In genomic region chr20:45935416-45936046, GRCh38 we compare ENCODE assay signal across 7 cellular contexts. TPM values are rescaled to one million over a fixed set of nuclear protein-coding genes. Genes with fewer than 3 reads are reported as not detected.
DNase-seq lines count a peak whose midpoint lies in the region; ATAC-seq, FAIRE-seq and TF ChIP-seq lines count a peak whose summit lies in the region.

No MANE protein-coding gene starts in this region.

- no peak for TF ChIP-seq RAD21 in K562 (CRISPR knock-in tag; conservative IDR thresholded peaks at IDR 0.05 in 1 of 2, IDR thresholded peaks at IDR 0.05 in 1 of 2)

- TF ChIP-seq CTCF in K562 (IDR thresholded peaks at IDR 0.05 in 2 of 3, conservative IDR thresholded peaks at IDR 0.05 in 1 of 3; ENCODE audit: insufficient read depth in 2 of 3, low read depth in 1 of 3, low read length in 3 of 3) (no peak), suprapubic skin (IDR thresholded peaks at IDR 0.05) (no peak)

- H3K9ac ChIP-seq in K562 (ENCODE audit: insufficient read depth in 1 of 2, low read depth in 2 of 2, low read length in 2 of 2): peak overlapping the region; percentile 36 to 72; a peak in 3 of 4 replicates

- POLR2A ChIA-PET in K562 (lab: Yijun Ruan, JAX): interaction anchor here (0.5 to 4.9 kb wide), 15 partner anchors 9 to 573 kb away, joined by 3 to 91 read pairs (median 7); partner anchors contain the start of genes DNTTIP1, SYS1, WFDC3 and ZNF335

- in situ Hi-C loops in K562 (cut with MboI): no loop called here

- no peak for FAIRE-seq in K562 (lab: Jason Lieb, UNC)

- CTCF ChIA-PET in K562 (lab: Yijun Ruan, JAX; ENCODE audit: low intra/inter-chr PET ratio): no interaction called here

- no peak for DNase-seq in K562 (ENCODE audit: extremely low read depth in 1 of 4, low spot score in 3 of 4)
- DNase-seq in left lobe of liver (ENCODE audit: low spot score): no peak
- DNase-seq in suprapubic skin (ENCODE audit: low spot score in 2 of 2): no peak
- no peak for DNase-seq in GDM1 (lab: John Stamatoyannopoulos, UW)
- DNase-seq in NCI-H1105 (lab: John Stamatoyannopoulos, UW): no peak

- BruUV-seq in K562 (replicated peaks; lab: Mats Ljungman, UMichigan): TSS peak; percentile 69

- H3K4me3 ChIP-seq in K562 (peak overlapping the region; percentile 99), suprapubic skin (peak overlapping the region; percentile 86)

- H3K27me3 ChIP-seq in K562 (ENCODE audit: control insufficient read depth in 2 of 2, insufficient read depth in 2 of 2, low read length in 2 of 2): no peaks in the 10 kb centered on the region
- no peaks in the 10 kb centered on the region for H3K27me3 ChIP-seq in suprapubic skin

- TF ChIP-seq EP300 in K562 (IDR thresholded peaks at IDR 0.05; ENCODE audit: low read length) (peak; percentile 95), suprapubic skin (IDR thresholded peaks at IDR 0.05) (no peak)

- ATAC-seq in GM19351 (IDR thresholded peaks at IDR 0.05; ENCODE audit: unreplicated experiment) (peak; percentile 11), HG03469 (IDR thresholded peaks at IDR 0.05; ENCODE audit: unreplicated experiment) (peak; percentile 0), K562 (no peak), left lobe of liver (peak; percentile 17)

- peak overlapping the region; percentile 60 for H3K4me2 ChIP-seq in K562 (ENCODE audit: insufficient read depth, low read length)

- H2AFZ ChIP-seq in K562 (ENCODE audit: low read depth, low read length): peak overlapping the region; percentile 24; the same call in 1 of the 2 replicates

- TF ChIP-seq POLR2A in K562 (conservative IDR thresholded peaks at IDR 0.05): no peak
- no peak for TF ChIP-seq POLR2A in suprapubic skin (IDR thresholded peaks at IDR 0.05)

- intact Hi-C loops in K562 (cut with micrococcal nuclease): loop anchor here (2.0 to 10.0 kb wide), 2 partner anchors 79 to 141 kb away; partner anchors contain the start of genes ACOT8, DNTTIP1, WFDC3 and ZSWIM3

- 5% methylated on average over 21 of the region's 21 CpGs for WGBS in K562 (ENCODE audit: insufficient coverage, low coverage, missing lambda C conversion rate)
- 9% methylated on average over 21 of the region's 21 CpGs for WGBS in suprapubic skin

- H3K36me3 ChIP-seq in K562 (ENCODE audit: control insufficient read depth, insufficient read depth, low read length) (peaks cover 35% of the 10 kb centered on the region), suprapubic skin (peaks cover 36% of the 10 kb centered on the region)

- H3K9me1 ChIP-seq in K562 (ENCODE audit: control insufficient read depth, insufficient read depth, low read length): no peaks in the 10 kb centered on the region

- H3K4me1 ChIP-seq in K562 (replicated peaks in 1 of 2; ENCODE audit: control insufficient read depth in 2 of 2, insufficient read depth in 2 of 2, low read length in 2 of 2) (peaks cover 12 to 28% of the 10 kb centered on the region in 2 experiments; a peak in 4 of 5 replicates), suprapubic skin (peaks cover 38% of the 10 kb centered on the region)

- peaks cover 21% of the 10 kb centered on the region for H3K79me2 ChIP-seq in K562 (ENCODE audit: control insufficient read depth, insufficient read depth, low read length)

- peaks cover 27% of the 10 kb centered on the region for H4K20me1 ChIP-seq in K562 (replicated peaks; ENCODE audit: control insufficient read depth, insufficient read depth, low read length)

- H3K9me3 ChIP-seq in K562 (replicated peaks; ENCODE audit: control insufficient read depth, insufficient read depth, low read depth, low read length) (no peaks in the 10 kb centered on the region), suprapubic skin (no peaks in the 10 kb centered on the region)

- H3K27ac ChIP-seq in K562 (ENCODE audit: extremely low read depth, low read depth, low read length): peak overlapping the region; percentile 100
- peak overlapping the region; percentile 100 for H3K27ac ChIP-seq in suprapubic skin

RNA-seq across cellular contexts. Expression of gene PCIF1, which starts 1.0 kb away (rescaled TPM):
- total RNA-seq in K562 (2011; cell fraction: chromatin; rRNA removed; ENCODE audit: low replicate concordance): 23.1 and 62.7 TPM in 2 replicates
- total RNA-seq in K562 (2011; cell fraction: nucleolus; rRNA removed): 46.3 and 47.2 TPM in 2 replicates
- total RNA-seq in K562 (2011; cell fraction: nucleoplasm; rRNA removed): 25.7 and 30.1 TPM in 2 replicates
- total RNA-seq in K562 (2014; rRNA removed): 9.8 and 12.3 TPM in 2 replicates
- 7.7 and 9.6 TPM in 2 replicates for total RNA-seq in K562 (2014; rRNA removed; fragmentation: Illumina TruSeq; extraction: Trizol)
- total RNA-seq in K562 (2015; rRNA removed; fragmentation: Illumina TruSeq; extraction: Trizol): 9.7 and 11.3 TPM in 2 replicates
- 29.4 and 30.0 TPM in 2 replicates for total RNA-seq in K562 (2021)
- polyA plus RNA-seq in K562 (2011; rRNA removed): 11.1 and 15.3 TPM in 2 replicates
- polyA plus RNA-seq in K562 (2011; cell fraction: cytosol; rRNA removed): 20.6 and 30.6 TPM in 2 replicates
- polyA plus RNA-seq in K562 (2011; cell fraction: nucleus; rRNA removed): 50.4 and 55.2 TPM in 2 replicates
- 25.3 and 34.4 TPM in 2 replicates for polyA plus RNA-seq in K562 (2012)
- polyA plus RNA-seq in K562 (2014; fragmentation: Illumina TruSeq; extraction: Trizol): 27.8 and 33.7 TPM in 2 replicates
- 10 to 100 TPM in 1 of 2 experiments, 1 to 10 TPM in 1; 5.8 to 12.9 TPM for polyA plus RNA-seq in K562 (2014; fragmentation: Nextera tagmentation; extraction: Ambion mirVana)
- polyA plus RNA-seq in K562 (2014; rRNA removed): 18.9 and 20.0 TPM in 2 replicates
- polyA minus RNA-seq in K562 (2011; rRNA and poly(A)+ RNA removed): 10.7 and 11.1 TPM in 2 replicates
- 15.3 and 20.8 TPM in 2 replicates for polyA minus RNA-seq in K562 (2011; cell fraction: cytosol; rRNA and poly(A)+ RNA removed)
- 29.6 and 39.9 TPM in 2 replicates for polyA minus RNA-seq in K562 (2011; cell fraction: nucleus; rRNA and poly(A)+ RNA removed)
- total RNA-seq in left lobe of liver: 11.2 TPM
- total RNA-seq in suprapubic skin: 10 to 100 TPM; 37.2 to 70.3 (median 42.4) TPM

RNA-seq across cellular contexts. Expression of gene PLTP, which starts 23.6 kb away (rescaled TPM):
- 8.2 and 29.4 TPM in 2 replicates for total RNA-seq in K562 (2011; cell fraction: chromatin; rRNA removed; ENCODE audit: low replicate concordance)
- 32.4 and 37.9 TPM in 2 replicates for total RNA-seq in K562 (2011; cell fraction: nucleolus; rRNA removed)
- total RNA-seq in K562 (2011; cell fraction: nucleoplasm; rRNA removed): 20.8 and 24.0 TPM in 2 replicates
- total RNA-seq in K562 (2014; rRNA removed): 18.6 and 28.2 TPM in 2 replicates
- 5.5 and 9.1 TPM in 2 replicates for total RNA-seq in K562 (2014; rRNA removed; fragmentation: Illumina TruSeq; extraction: Trizol)
- total RNA-seq in K562 (2015; rRNA removed; fragmentation: Illumina TruSeq; extraction: Trizol): 16.8 and 17.6 TPM in 2 replicates
- total RNA-seq in K562 (2021): 28.7 and 29.3 TPM in 2 replicates
- polyA plus RNA-seq in K562 (2011; rRNA removed): 12.2 and 24.1 TPM in 2 replicates
- 41.5 and 45.1 TPM in 2 replicates for polyA plus RNA-seq in K562 (2011; cell fraction: cytosol; rRNA removed)
- 26.5 and 28.2 TPM in 2 replicates for polyA plus RNA-seq in K562 (2011; cell fraction: nucleus; rRNA removed)
- polyA plus RNA-seq in K562 (2012): 30.0 and 78.8 TPM in 2 replicates
- polyA plus RNA-seq in K562 (2014; fragmentation: Illumina TruSeq; extraction: Trizol): 25.8 and 26.5 TPM in 2 replicates
- polyA plus RNA-seq in K562 (2014; fragmentation: Nextera tagmentation; extraction: Ambion mirVana): 1 to 10 TPM; 2.8 to 6.6 TPM
- polyA plus RNA-seq in K562 (2014; rRNA removed): 24.5 and 25.6 TPM in 2 replicates
- 8.0 and 8.4 TPM in 2 replicates for polyA minus RNA-seq in K562 (2011; rRNA and poly(A)+ RNA removed)
- polyA minus RNA-seq in K562 (2011; cell fraction: cytosol; rRNA and poly(A)+ RNA removed): 11.8 and 17.6 TPM in 2 replicates
- polyA minus RNA-seq in K562 (2011; cell fraction: nucleus; rRNA and poly(A)+ RNA removed): 8.2 and 11.1 TPM in 2 replicates
- 18.8 TPM for total RNA-seq in left lobe of liver
- 100 to 1,000 TPM in 1 of 4 donors, 10 to 100 TPM in 3; 49.2 to 138 (median 70.4) TPM for total RNA-seq in suprapubic skin

RNA-seq across cellular contexts. Expression of gene ZNF335, which starts 36.5 kb away (rescaled TPM):
- total RNA-seq in K562 (2011; cell fraction: chromatin; rRNA removed; ENCODE audit: low replicate concordance): 44.9 and 117 TPM in 2 replicates
- total RNA-seq in K562 (2011; cell fraction: nucleolus; rRNA removed): 57.4 and 66.4 TPM in 2 replicates
- total RNA-seq in K562 (2011; cell fraction: nucleoplasm; rRNA removed): 50.4 and 55.9 TPM in 2 replicates
- total RNA-seq in K562 (2014; rRNA removed) (11.6 and 14.0 TPM in 2 replicates), K562 (2014; rRNA removed; fragmentation: Illumina TruSeq; extraction: Trizol) (3.3 and 4.3 TPM in 2 replicates), K562 (2015; rRNA removed; fragmentation: Illumina TruSeq; extraction: Trizol) (7.6 and 7.7 TPM in 2 replicates), K562 (2021) (13.8 and 16.0 TPM in 2 replicates), left lobe of liver (7.6 TPM), suprapubic skin (10 to 100 TPM; 25.8 to 62.6 (median 35.1) TPM)
- polyA plus RNA-seq in K562 (2011; rRNA removed) (4.8 and 9.5 TPM in 2 replicates), K562 (2014; fragmentation: Illumina TruSeq; extraction: Trizol) (9.0 and 12.6 TPM in 2 replicates), K562 (2014; fragmentation: Nextera tagmentation; extraction: Ambion mirVana) (under 1 TPM; 0.39 to 0.50 TPM), K562 (2014; rRNA removed) (10.4 and 13.2 TPM in 2 replicates)
- 5.6 and 9.3 TPM in 2 replicates for polyA plus RNA-seq in K562 (2011; cell fraction: cytosol; rRNA removed)
- polyA plus RNA-seq in K562 (2011; cell fraction: nucleus; rRNA removed): 35.4 and 61.3 TPM in 2 replicates
- polyA plus RNA-seq in K562 (2012): 8.2 and 13.0 TPM in 2 replicates
- polyA minus RNA-seq in K562 (2011; rRNA and poly(A)+ RNA removed): 8.5 and 9.4 TPM in 2 replicates
- polyA minus RNA-seq in K562 (2011; cell fraction: cytosol; rRNA and poly(A)+ RNA removed): 6.1 and 7.8 TPM in 2 replicates
- 23.6 and 24.7 TPM in 2 replicates for polyA minus RNA-seq in K562 (2011; cell fraction: nucleus; rRNA and poly(A)+ RNA removed)

RNA-seq across cellular contexts. Expression of gene CTSA, which starts 44.4 kb away (rescaled TPM):
- 129 and 346 TPM in 2 replicates for total RNA-seq in K562 (2011; cell fraction: chromatin; rRNA removed; ENCODE audit: low replicate concordance)
- total RNA-seq in K562 (2011; cell fraction: nucleolus; rRNA removed): 275 and 312 TPM in 2 replicates
- 187 and 194 TPM in 2 replicates for total RNA-seq in K562 (2011; cell fraction: nucleoplasm; rRNA removed)
- total RNA-seq in K562 (2014; rRNA removed): 26.0 and 30.5 TPM in 2 replicates
- total RNA-seq in K562 (2014; rRNA removed; fragmentation: Illumina TruSeq; extraction: Trizol): 16.1 and 21.2 TPM in 2 replicates
- total RNA-seq in K562 (2015; rRNA removed; fragmentation: Illumina TruSeq; extraction: Trizol): 40.5 and 42.9 TPM in 2 replicates
- total RNA-seq in K562 (2021): 51.9 and 53.0 TPM in 2 replicates
- polyA plus RNA-seq in K562 (2011; rRNA removed): 28.3 and 44.7 TPM in 2 replicates
- polyA plus RNA-seq in K562 (2011; cell fraction: cytosol; rRNA removed): 54.6 and 66.3 TPM in 2 replicates
- 192 and 235 TPM in 2 replicates for polyA plus RNA-seq in K562 (2011; cell fraction: nucleus; rRNA removed)
- 60.5 and 80.5 TPM in 2 replicates for polyA plus RNA-seq in K562 (2012)
- polyA plus RNA-seq in K562 (2014; fragmentation: Illumina TruSeq; extraction: Trizol): 60.3 and 61.7 TPM in 2 replicates
- polyA plus RNA-seq in K562 (2014; fragmentation: Nextera tagmentation; extraction: Ambion mirVana): 10 to 100 TPM in 1 of 2 experiments, 1 to 10 TPM in 1; 8.8 to 12.4 TPM
- 47.8 and 51.2 TPM in 2 replicates for polyA plus RNA-seq in K562 (2014; rRNA removed)
- polyA minus RNA-seq in K562 (2011; rRNA and poly(A)+ RNA removed): 32.6 and 38.8 TPM in 2 replicates
- 32.9 and 38.3 TPM in 2 replicates for polyA minus RNA-seq in K562 (2011; cell fraction: cytosol; rRNA and poly(A)+ RNA removed)
- polyA minus RNA-seq in K562 (2011; cell fraction: nucleus; rRNA and poly(A)+ RNA removed): 74.4 and 74.6 TPM in 2 replicates
- total RNA-seq in left lobe of liver: 68.3 TPM
- total RNA-seq in suprapubic skin: 100 to 1,000 TPM in 3 of 4 donors, 10 to 100 TPM in 1; 95.5 to 133 (median 120) TPM

RNA-seq across cellular contexts. Expression of gene NEURL2, which starts 44.5 kb away (rescaled TPM):
- 0.69 and 3.4 TPM in 2 replicates for total RNA-seq in K562 (2011; cell fraction: chromatin; rRNA removed; ENCODE audit: low replicate concordance)
- 3.7 and 4.2 TPM in 2 replicates for total RNA-seq in K562 (2011; cell fraction: nucleolus; rRNA removed)
- total RNA-seq in K562 (2011; cell fraction: nucleoplasm; rRNA removed): 1.5 and 1.8 TPM in 2 replicates
- 1.5 and 1.7 TPM in 2 replicates for total RNA-seq in K562 (2014; rRNA removed)
- total RNA-seq in K562 (2014; rRNA removed; fragmentation: Illumina TruSeq; extraction: Trizol): not detected in 2 replicates
- total RNA-seq in K562 (2015; rRNA removed; fragmentation: Illumina TruSeq; extraction: Trizol): 0.54 and 0.72 TPM in 2 replicates
- 1.2 and 1.9 TPM in 2 replicates for total RNA-seq in K562 (2021)
- 0.22 and 0.83 TPM in 2 replicates for polyA plus RNA-seq in K562 (2011; rRNA removed)
- polyA plus RNA-seq in K562 (2011; cell fraction: cytosol; rRNA removed): 0.59 and 1.2 TPM in 2 replicates
- 1.7 and 2.3 TPM in 2 replicates for polyA plus RNA-seq in K562 (2011; cell fraction: nucleus; rRNA removed)
- 0.81 and 2.2 TPM in 2 replicates for polyA plus RNA-seq in K562 (2012)
- polyA plus RNA-seq in K562 (2014; fragmentation: Illumina TruSeq; extraction: Trizol): 0.46 and 0.61 TPM in 2 replicates
- under 1 TPM; 0.30 to 0.32 TPM for polyA plus RNA-seq in K562 (2014; fragmentation: Nextera tagmentation; extraction: Ambion mirVana)
- polyA plus RNA-seq in K562 (2014; rRNA removed): 1.0 and 1.1 TPM in 2 replicates
- 0.72 TPM in 1 of 2 replicates, not detected in the other for polyA minus RNA-seq in K562 (2011; rRNA and poly(A)+ RNA removed)
- polyA minus RNA-seq in K562 (2011; cell fraction: cytosol; rRNA and poly(A)+ RNA removed): not detected in 2 replicates
- polyA minus RNA-seq in K562 (2011; cell fraction: nucleus; rRNA and poly(A)+ RNA removed): 2.3 and 3.1 TPM in 2 replicates
- 6.9 TPM for total RNA-seq in left lobe of liver
- total RNA-seq in suprapubic skin: 10 to 100 TPM in 1 of 4 donors, 1 to 10 TPM in 3; 4.2 to 11.5 (median 5.7) TPM
